Comparison of ENCODE assay signal across 17 cellular contexts in genomic region chr12:51205350-51205749, GRCh38.
"Had no signal": no experiment of that assay in that cellular context is flagged by ENCODE, and none has a peak within 500 bp of the region (broad histone marks: within the 10 kb centered on the region; RNA-seq: fewer than 3 reads in every experiment).

No MANE protein-coding gene starts in this region.

- H3K27me3 Mint-ChIP-seq: activated CD8-positive, alpha-beta memory T cell treated with anti-CD3 and anti-CD28 coated beads, Interleukin-2, amount 10 ng/mL, durations not matched to agents 7 days and 5 days; central memory CD8-positive, alpha-beta T cell; effector memory CD8-positive, alpha-beta T cell had no signal

- H3K9me3 Mint-ChIP-seq: activated naive CD4-positive, alpha-beta T cell treated with anti-CD3 and anti-CD28 coated beads, Interleukin-2, amount 50 U/mL, for 72 hours; central memory CD8-positive, alpha-beta T cell; effector memory CD8-positive, alpha-beta T cell; natural killer cell had no signal

- H3K4me3 Mint-ChIP-seq: activated CD8-positive, alpha-beta memory T cell treated with anti-CD3 and anti-CD28 coated beads, Interleukin-2, amount 10 ng/mL, durations not matched to agents 7 days and 5 days; central memory CD8-positive, alpha-beta T cell; effector memory CD8-positive, alpha-beta T cell; natural killer cell had no signal

- ATAC-seq: activated CD8-positive, alpha-beta memory T cell treated with anti-CD3 and anti-CD28 coated beads, Interleukin-2, amount 10 ng/mL, durations not matched to agents 7 days and 5 days; activated naive CD4-positive, alpha-beta T cell treated with anti-CD3 and anti-CD28 coated beads, Interleukin-2, amount 50 U/mL, for 72 hours; effector memory CD8-positive, alpha-beta T cell; foreskin keratinocyte; natural killer cell; right lobe of liver; stimulated activated naive CD8-positive, alpha-beta T cell treated with anti-CD3 and anti-CD28 coated beads, Interleukin-15, Interleukin-2, amounts not matched to agents 100 U/mL and 50 U/mL, for 24 hours had no signal

- H3K36me3 ChIP-seq: brain microvascular endothelial cell, prostate gland, right lobe of liver had no signal

- H3K27ac ChIP-seq: brain microvascular endothelial cell, foreskin keratinocyte, prostate gland, right lobe of liver, thoracic aorta had no signal

- H3K27me3 ChIP-seq: brain microvascular endothelial cell, foreskin keratinocyte, right lobe of liver had no signal

- H3K4me1 ChIP-seq: foreskin keratinocyte, prostate gland, right lobe of liver had no signal

- H3K4me3 ChIP-seq: prostate gland, right lobe of liver, thoracic aorta had no signal

- H3K27ac Mint-ChIP-seq: activated CD8-positive, alpha-beta memory T cell treated with anti-CD3 and anti-CD28 coated beads, Interleukin-2, amount 10 ng/mL, durations not matched to agents 7 days and 5 days; natural killer cell had no signal

- H3K9me3 ChIP-seq: prostate gland, right lobe of liver, thoracic aorta had no signal

- DNase-seq: activated CD4-positive, alpha-beta T cell treated with anti-CD3 and anti-CD28 coated beads, Interleukin-2, amount 50 U/mL, for 48 hours; activated CD4-positive, CD25-positive, alpha-beta regulatory T cell treated with anti-CD3 and anti-CD28 coated beads, Interleukin-2, amount 50 U/mL, for 72 hours; activated CD8-positive, alpha-beta memory T cell treated with anti-CD3 and anti-CD28 coated beads, Interleukin-2, amount 10 ng/mL, durations not matched to agents 7 days and 5 days; activated effector memory CD4-positive, alpha-beta T cell treated with Interleukin-2 at 50 U/mL for 16 hours; activated T-cell treated with anti-CD3 and anti-CD28 coated beads, Interleukin-2, amount 50 U/mL, for 1 hour; brain microvascular endothelial cell; effector memory CD8-positive, alpha-beta T cell; foreskin keratinocyte; mammary epithelial cell; natural killer cell; occipital lobe; right lobe of liver; stimulated activated naive CD8-positive, alpha-beta T cell treated with anti-CD3 and anti-CD28 coated beads, Interleukin-15, Interleukin-2, amounts not matched to agents 100 U/mL and 50 U/mL, for 24 hours had no signal

- H3K36me3 Mint-ChIP-seq: activated CD8-positive, alpha-beta memory T cell treated with anti-CD3 and anti-CD28 coated beads, Interleukin-2, amount 10 ng/mL, durations not matched to agents 7 days and 5 days; activated naive CD4-positive, alpha-beta T cell treated with anti-CD3 and anti-CD28 coated beads, Interleukin-2, amount 50 U/mL, for 72 hours; natural killer cell had no signal

- H3K4me1 Mint-ChIP-seq: central memory CD8-positive, alpha-beta T cell; natural killer cell had no signal
